25 cellular contexts compared by ENCODE assay signal in the genomic region with DNA sequence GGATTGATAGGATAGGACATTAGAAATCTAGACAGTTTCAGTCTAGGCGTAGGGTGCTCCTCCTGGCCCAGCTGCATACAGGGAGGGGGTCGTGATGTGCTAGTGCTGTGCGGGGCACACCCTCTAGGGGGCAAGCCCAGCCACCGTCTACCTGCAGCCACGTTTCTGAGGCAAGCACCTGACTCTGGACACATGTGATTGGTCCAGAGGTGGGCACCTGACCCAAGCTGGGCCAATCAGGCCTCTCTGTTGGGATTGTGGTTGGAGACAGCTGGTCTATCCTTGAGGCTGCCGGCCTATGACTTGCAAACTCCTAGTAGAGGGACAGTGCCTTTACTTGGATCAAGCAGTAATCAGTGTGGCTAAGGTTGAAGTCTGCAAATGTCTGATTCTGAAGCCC.
A peak's percentile ranks its signal among the peaks of the same experiment; 100 is the strongest.
DNase-seq lines count a peak whose midpoint lies in the region; ATAC-seq and TF ChIP-seq lines count a peak whose summit lies in the region.
"Had no signal": no experiment of that assay in that cellular context is flagged by ENCODE, and none has a peak within 500 bp of the region (broad histone marks: within the 10 kb centered on the region; RNA-seq: fewer than 3 reads in every experiment).

No MANE protein-coding gene starts in this region.

- H3K27ac ChIP-seq in GM23338 (ENCODE audit: low read depth): no peak overlapping the region
- H3K27ac ChIP-seq: suprapubic skin had no signal

- POLR2A ChIA-PET in WTC11 (lab: Charles Lee): no interaction called here
- POLR2A ChIA-PET in activated CD4-positive, alpha-beta memory T cell treated with anti-CD3 and anti-CD28 coated beads, Interleukin-2, amount 10 ng/mL, durations not matched to agents 7 days and 5 days (lab: Charles Lee): no interaction called here

- H4K20me1 ChIP-seq in GM23338 (replicated peaks; ENCODE audit: insufficient read depth): no peaks in the 10 kb centered on the region

- CTCF ChIA-PET in WTC11 (lab: Charles Lee): interaction anchor here (0.8 kb wide), 1 partner anchor 8 kb away, joined by 3 read pairs; no protein-coding TSS in a partner anchor
- CTCF ChIA-PET in activated CD4-positive, alpha-beta memory T cell treated with anti-CD3 and anti-CD28 coated beads, Interleukin-2, amount 10 ng/mL, durations not matched to agents 7 days and 5 days (lab: Charles Lee): no interaction called here

- peaks cover 13% of the 10 kb centered on the region for H3K4me1 Mint-ChIP-seq in GM23338
- H3K4me1 Mint-ChIP-seq in WTC11: peaks cover 17% of the 10 kb centered on the region
- H3K4me1 Mint-ChIP-seq in stimulated activated effector memory CD8-positive, alpha-beta T cell treated with anti-CD3 and anti-CD28 coated beads, Interleukin-12 subunit alpha, Interleukin-12 subunit beta, amount 100 ng/mL, for 72 hours: no peaks in the 10 kb centered on the region
- H3K4me1 Mint-ChIP-seq in activated CD4-positive, alpha-beta memory T cell treated with anti-CD3 and anti-CD28 coated beads, Interleukin-2, amount 10 ng/mL, durations not matched to agents 7 days and 5 days: no peaks in the 10 kb centered on the region
- no peaks in the 10 kb centered on the region for H3K4me1 Mint-ChIP-seq in CD14-positive monocyte
- H3K4me1 Mint-ChIP-seq: CD4-positive, alpha-beta memory T cell; immature natural killer cell had no signal

- H2AFZ ChIP-seq in GM23338: no peak overlapping the region

- no peaks in the 10 kb centered on the region for H3K36me3 Mint-ChIP-seq in GM23338 (ENCODE audit: low read depth)
- H3K36me3 Mint-ChIP-seq in WTC11: no peaks in the 10 kb centered on the region
- no peaks in the 10 kb centered on the region for H3K36me3 Mint-ChIP-seq in stimulated activated effector memory CD8-positive, alpha-beta T cell treated with anti-CD3 and anti-CD28 coated beads, Interleukin-12 subunit alpha, Interleukin-12 subunit beta, amount 100 ng/mL, for 72 hours
- no peaks in the 10 kb centered on the region for H3K36me3 Mint-ChIP-seq in activated CD4-positive, alpha-beta memory T cell treated with anti-CD3 and anti-CD28 coated beads, Interleukin-2, amount 10 ng/mL, durations not matched to agents 7 days and 5 days (ENCODE audit: low read depth)
- H3K36me3 Mint-ChIP-seq in CD14-positive monocyte: no peaks in the 10 kb centered on the region
- H3K36me3 Mint-ChIP-seq: CD4-positive, alpha-beta memory T cell; immature natural killer cell had no signal

- no peak overlapping the region for H3K4me3 ChIP-seq in GM23338
- no peak overlapping the region for H3K4me3 ChIP-seq in Jurkat, Clone E6-1 (ENCODE audit: low read length)
- H3K4me3 ChIP-seq: suprapubic skin had no signal

- intact Hi-C loops in Right ventricle myocardium inferior (cut with DNase I) (no loop called here), CD14-positive monocyte (cut with micrococcal nuclease) (no loop called here)

- no peaks in the 10 kb centered on the region for H3K9me2 ChIP-seq in GM23338 (ENCODE audit: insufficient read depth)

- ATAC-seq in GM23338: peak; percentile 89
- ATAC-seq in WTC11: peak; percentile 93
- ATAC-seq in stimulated activated effector memory CD8-positive, alpha-beta T cell treated with anti-CD3 and anti-CD28 coated beads, Interleukin-12 subunit alpha, Interleukin-12 subunit beta, amount 100 ng/mL, for 72 hours: peak; percentile 28
- no peak for ATAC-seq in Right ventricle myocardium inferior
- ATAC-seq: activated T-cell treated with anti-CD3 and anti-CD28 coated beads, Interleukin-2, amount 50 U/mL, for 72 hours; esophagus mucosa; left lobe of liver; sciatic nerve had no signal

- TF ChIP-seq CTCF in GM23338 (conservative IDR thresholded peaks at IDR 0.05; ENCODE audit: low read depth in 2 of 2): peak; percentile 28 to 44; a peak in 3 of 4 replicates
- no peak for TF ChIP-seq CTCF in WTC11 (IDR thresholded peaks at IDR 0.05)
- TF ChIP-seq CTCF in CD14-positive monocyte (IDR thresholded peaks at IDR 0.05): no peak

- H3K27me3 Mint-ChIP-seq in GM23338 (ENCODE audit: insufficient read depth, low read depth, poor library complexity): peaks cover 5% of the 10 kb centered on the region
- H3K27me3 Mint-ChIP-seq in WTC11 (ENCODE audit: low read depth): peaks cover 8% of the 10 kb centered on the region
- H3K27me3 Mint-ChIP-seq in activated CD4-positive, alpha-beta memory T cell treated with anti-CD3 and anti-CD28 coated beads, Interleukin-2, amount 10 ng/mL, durations not matched to agents 7 days and 5 days: no peaks in the 10 kb centered on the region
- peaks cover 3 to 16% (median 8%) of the 10 kb centered on the region in 3 donors for H3K27me3 Mint-ChIP-seq in CD14-positive monocyte (ENCODE audit: low read depth in 3 of 3)

- H3K79me2 ChIP-seq in GM23338 (replicated peaks; ENCODE audit: insufficient read depth): no peaks in the 10 kb centered on the region

- no peaks in the 10 kb centered on the region for H3K27me3 ChIP-seq in GM23338 (ENCODE audit: insufficient read depth)

- H3K4me1 ChIP-seq in GM23338 (ENCODE audit: insufficient read depth): peaks cover 11% of the 10 kb centered on the region; the same call in 1 of the 2 replicates

- H3F3A ChIP-seq in GM23338 (replicated peaks; ENCODE audit: low read depth): no peaks in the 10 kb centered on the region

- H3K9me3 Mint-ChIP-seq in GM23338: no peaks in the 10 kb centered on the region
- H3K9me3 Mint-ChIP-seq in WTC11: no peaks in the 10 kb centered on the region
- no peaks in the 10 kb centered on the region for H3K9me3 Mint-ChIP-seq in stimulated activated effector memory CD8-positive, alpha-beta T cell treated with anti-CD3 and anti-CD28 coated beads, Interleukin-12 subunit alpha, Interleukin-12 subunit beta, amount 100 ng/mL, for 72 hours
- no peaks in the 10 kb centered on the region for H3K9me3 Mint-ChIP-seq in activated CD4-positive, alpha-beta memory T cell treated with anti-CD3 and anti-CD28 coated beads, Interleukin-2, amount 10 ng/mL, durations not matched to agents 7 days and 5 days
- peaks cover 0 to 4% (median 1%) of the 10 kb centered on the region in 7 donors for H3K9me3 Mint-ChIP-seq in CD14-positive monocyte
- H3K9me3 Mint-ChIP-seq: activated T-cell treated with anti-CD3 and anti-CD28 coated beads, Interleukin-2, amount 50 U/mL, for 72 hours; immature natural killer cell; T-helper 2 cell treated with Interferon-gamma antibody and Interleukin-4, amounts not matched to agents 5 μg/mL and 100 μg/mL, for 36 hours had no signal

- H3K4me2 ChIP-seq in GM23338: no peak overlapping the region

- H3K27ac Mint-ChIP-seq in GM23338: no peak overlapping the region
- H3K27ac Mint-ChIP-seq in WTC11: no peak overlapping the region
- no peak overlapping the region for H3K27ac Mint-ChIP-seq in stimulated activated effector memory CD8-positive, alpha-beta T cell treated with anti-CD3 and anti-CD28 coated beads, Interleukin-12 subunit alpha, Interleukin-12 subunit beta, amount 100 ng/mL, for 72 hours
- no peak overlapping the region for H3K27ac Mint-ChIP-seq in activated CD4-positive, alpha-beta memory T cell treated with anti-CD3 and anti-CD28 coated beads, Interleukin-2, amount 10 ng/mL, durations not matched to agents 7 days and 5 days
- no peak overlapping the region for H3K27ac Mint-ChIP-seq in CD14-positive monocyte
- H3K27ac Mint-ChIP-seq: activated T-cell treated with anti-CD3 and anti-CD28 coated beads, Interleukin-2, amount 50 U/mL, for 72 hours; CD4-positive, alpha-beta memory T cell; immature natural killer cell; T-helper 2 cell treated with Interferon-gamma antibody and Interleukin-4, amounts not matched to agents 5 μg/mL and 100 μg/mL, for 36 hours had no signal

- no peak overlapping the region for H3K4me3 Mint-ChIP-seq in GM23338
- no peak overlapping the region for H3K4me3 Mint-ChIP-seq in WTC11
- H3K4me3 Mint-ChIP-seq in stimulated activated effector memory CD8-positive, alpha-beta T cell treated with anti-CD3 and anti-CD28 coated beads, Interleukin-12 subunit alpha, Interleukin-12 subunit beta, amount 100 ng/mL, for 72 hours: no peak overlapping the region
- H3K4me3 Mint-ChIP-seq in activated CD4-positive, alpha-beta memory T cell treated with anti-CD3 and anti-CD28 coated beads, Interleukin-2, amount 10 ng/mL, durations not matched to agents 7 days and 5 days: no peak overlapping the region
- no peak overlapping the region for H3K4me3 Mint-ChIP-seq in CD14-positive monocyte
- H3K4me3 Mint-ChIP-seq: activated T-cell treated with anti-CD3 and anti-CD28 coated beads, Interleukin-2, amount 50 U/mL, for 72 hours; CD4-positive, alpha-beta memory T cell; immature natural killer cell; T-helper 2 cell treated with Interferon-gamma antibody and Interleukin-4, amounts not matched to agents 5 μg/mL and 100 μg/mL, for 36 hours had no signal

- DNase-seq in GM23338 (ENCODE audit: low spot score) (peak; percentile 59), WTC11 (ENCODE audit: low spot score) (peak; percentile 49), Right ventricle myocardium inferior (ENCODE audit: missing footprints) (no peak), CD14-positive monocyte (ENCODE audit: low spot score) (no peak)
- peak; percentile 33 for DNase-seq in Jurkat, Clone E6-1 (ENCODE audit: low read depth, low spot score)
- no peak for DNase-seq in stimulated activated effector memory CD8-positive, alpha-beta T cell treated with anti-CD3 and anti-CD28 coated beads, Interleukin-12 subunit alpha, Interleukin-12 subunit beta, amount 100 ng/mL, for 72 hours (ENCODE audit: low spot score in 2 of 2)
- DNase-seq in activated CD4-positive, alpha-beta memory T cell treated with anti-CD3 and anti-CD28 coated beads, Interleukin-2, amount 10 ng/mL, durations not matched to agents 7 days and 5 days: no peak
- DNase-seq: activated CD4-positive, alpha-beta T cell treated with anti-CD3 and anti-CD28 coated beads for 48 hours; activated naive CD4-positive, alpha-beta T cell; activated T-cell treated with anti-CD3 and anti-CD28 coated beads, Interleukin-2, amount 50 U/mL, for 72 hours; CD4-positive, alpha-beta memory T cell; central memory CD4-positive, alpha-beta T cell; foreskin fibroblast; immature natural killer cell; NCI-H1092 treated with DMSO at 0.1 percent for 48 hours; NCI-H187 treated with DMSO at 0.1 percent for 48 hours; NCI-H2171 treated with DMSO at 0.1 percent for 48 hours; NCI-H510A treated with DMSO at 0.1 percent for 48 hours; stimulated activated CD4-positive, alpha-beta T cell treated with anti-CD3 and anti-CD28 coated beads, Interleukin-12 subunit alpha, Interleukin-12 subunit beta, amount 100 ng/mL, for 4 hours; stimulated activated CD4-positive, alpha-beta T cell treated with anti-CD3 and anti-CD28 coated beads, Interleukin-4, amount 100 ng/mL, for 1 hour had no signal

- no peaks in the 10 kb centered on the region for H3K36me3 ChIP-seq in GM23338 (ENCODE audit: insufficient read depth)
- H3K36me3 ChIP-seq: suprapubic skin had no signal

TF ChIP-seq in GM23338, 12 proteins besides CTCF, POLR2A, EP300 and RAD21 (continues in another document):
- TF ChIP-seq STAT1 (IDR thresholded peaks at IDR 0.05; ENCODE audit: unreplicated experiment): no peak

Comparison
In these comparisons a context has a peak if more than half of its experiments do, and no peak if none do; other contexts are left out.
1. DNase-seq: peak in GM23338 (single experiment), Jurkat, Clone E6-1 (single experiment) and WTC11 (single experiment); none in stimulated activated effector memory CD8-positive, alpha-beta T cell treated with anti-CD3 and anti-CD28 coated beads, Interleukin-12 subunit alpha, Interleukin-12 subunit beta, amount 100 ng/mL, for 72 hours (0 of 2), Right ventricle myocardium inferior (single experiment), activated CD4-positive, alpha-beta memory T cell treated with anti-CD3 and anti-CD28 coated beads, Interleukin-2, amount 10 ng/mL, durations not matched to agents 7 days and 5 days (single experiment) and CD14-positive monocyte (single experiment).
2. CTCF ChIP-seq: peak in GM23338 (2 of 2); none in WTC11 (single experiment) and CD14-positive monocyte (single experiment).